In the genomic region with DNA sequence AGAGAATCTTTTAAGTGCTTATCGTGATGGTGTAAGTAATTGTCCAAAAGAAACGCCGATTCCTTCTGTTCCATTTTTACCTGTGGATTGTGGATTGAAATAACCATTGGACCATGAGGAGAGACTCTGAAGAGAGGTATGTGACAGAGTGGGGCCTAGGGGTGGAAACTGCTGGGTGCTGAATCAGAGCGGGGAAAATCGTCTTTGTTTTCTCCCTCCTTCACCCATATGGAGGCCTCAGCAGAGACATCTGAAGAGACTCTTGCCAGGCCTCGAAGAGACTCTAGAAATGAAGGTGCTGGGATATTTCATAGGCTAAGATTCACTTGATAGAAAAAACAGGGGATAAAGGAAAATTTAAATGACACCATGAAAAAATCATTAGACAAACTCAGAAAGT, we compare ENCODE assay signal across 17 cellular contexts.
A peak's percentile ranks its signal among the peaks of the same experiment; 100 is the strongest.
DNase-seq lines count a peak whose midpoint lies in the region; ATAC-seq, FAIRE-seq and TF ChIP-seq lines count a peak whose summit lies in the region.
"Had no signal": no experiment of that assay in that cellular context is flagged by ENCODE, and none has a peak within 500 bp of the region (broad histone marks: within the 10 kb centered on the region; RNA-seq: fewer than 3 reads in every experiment).

No MANE protein-coding gene starts in this region.

- peaks cover 5 to 21% (median 14%) of the 10 kb centered on the region in 5 donors for H3K9me3 Mint-ChIP-seq in CD8-positive, alpha-beta memory T cell

- no peak for ATAC-seq in GM18858 (IDR thresholded peaks at IDR 0.05; ENCODE audit: unreplicated experiment)
- ATAC-seq in gastrocnemius medialis = no peak

- H3K4me1 ChIP-seq in CD8-positive, alpha-beta memory T cell (ENCODE audit: insufficient read depth, low read length) = no peaks in the 10 kb centered on the region
- no peaks in the 10 kb centered on the region for H3K4me1 ChIP-seq in endocrine pancreas (ENCODE audit: control insufficient read depth, insufficient read depth, low read length)
- no peaks in the 10 kb centered on the region for H3K4me1 ChIP-seq in gastrocnemius medialis
- H3K4me1 ChIP-seq: Peyer's patch, SJSA1 had no signal

- H3K27ac ChIP-seq in CD8-positive, alpha-beta memory T cell (ENCODE audit: low read depth, low read length) = peak overlapping the region; percentile 4
- H3K27ac ChIP-seq in substantia nigra (ENCODE audit: low read depth, low read length, poor library complexity, severe bottlenecking) (no peak overlapping the region), gastrocnemius medialis (no peak overlapping the region)
- H3K27ac ChIP-seq: Peyer's patch, SJSA1 had no signal

- H3K4me3 ChIP-seq in CD8-positive, alpha-beta memory T cell (ENCODE audit: low read length) = no peak overlapping the region
- peak overlapping the region; percentile 1 for H3K4me3 ChIP-seq in endocrine pancreas (ENCODE audit: control insufficient read depth, insufficient read depth, low read length)
- H3K4me3 ChIP-seq in gastrocnemius medialis = no peak overlapping the region
- H3K4me3 ChIP-seq: SJSA1 had no signal

- H3K9me3 ChIP-seq in CD8-positive, alpha-beta memory T cell (ENCODE audit: low read length) = no peaks in the 10 kb centered on the region
- no peaks in the 10 kb centered on the region for H3K9me3 ChIP-seq in endocrine pancreas (ENCODE audit: control insufficient read depth, low read length)
- no peaks in the 10 kb centered on the region for H3K9me3 ChIP-seq in gastrocnemius medialis
- H3K9me3 ChIP-seq: Peyer's patch, SJSA1 had no signal

- no peaks in the 10 kb centered on the region for H3K27me3 Mint-ChIP-seq in CD8-positive, alpha-beta memory T cell

- H3K36me3 ChIP-seq in CD8-positive, alpha-beta memory T cell (ENCODE audit: insufficient read depth, low read length) = no peaks in the 10 kb centered on the region
- H3K36me3 ChIP-seq in endocrine pancreas (ENCODE audit: control insufficient read depth, insufficient read depth, low read length) (no peaks in the 10 kb centered on the region), gastrocnemius medialis (no peaks in the 10 kb centered on the region)
- H3K36me3 ChIP-seq: Peyer's patch, SJSA1 had no signal

- H3K27me3 ChIP-seq in CD8-positive, alpha-beta memory T cell (ENCODE audit: insufficient read depth, low read length, poor library complexity, severe bottlenecking) = no peaks in the 10 kb centered on the region
- no peaks in the 10 kb centered on the region for H3K27me3 ChIP-seq in endocrine pancreas (ENCODE audit: control insufficient read depth, insufficient read depth, low read length)
- no peaks in the 10 kb centered on the region for H3K27me3 ChIP-seq in gastrocnemius medialis
- H3K27me3 ChIP-seq: Peyer's patch, SJSA1 had no signal

- no peaks in the 10 kb centered on the region for H3K36me3 Mint-ChIP-seq in CD8-positive, alpha-beta memory T cell

- no peak for TF ChIP-seq POLR2A in gastrocnemius medialis (IDR thresholded peaks at IDR 0.05)

- intact Hi-C loops in gastrocnemius medialis (cut with DNase I; ENCODE audit: low total_unique reads) = no loop called here

- POLR2A ChIA-PET in CD8-positive, alpha-beta memory T cell (lab: Charles Lee) = no interaction called here

- FAIRE-seq in D721Med (lab: Jason Lieb, UNC) = peak; percentile 25

- no peak overlapping the region for H3K4me3 Mint-ChIP-seq in CD8-positive, alpha-beta memory T cell

- no peak overlapping the region for H3K27ac Mint-ChIP-seq in CD8-positive, alpha-beta memory T cell

- no peak for TF ChIP-seq CTCF in D721Med (IDR thresholded peaks at IDR 0.05; ENCODE audit: insufficient read depth, missing control alignments)
- no peak for TF ChIP-seq CTCF in gastrocnemius medialis (IDR thresholded peaks at IDR 0.05 in 4 of 5, conservative IDR thresholded peaks at IDR 0.05 in 1 of 5)

- CTCF ChIA-PET in CD8-positive, alpha-beta memory T cell (lab: Charles Lee) = no interaction called here

- H3K4me1 Mint-ChIP-seq in CD8-positive, alpha-beta memory T cell = no peaks in the 10 kb centered on the region

- no peak for DNase-seq in CD8-positive, alpha-beta memory T cell
- no peak for DNase-seq in D721Med (ENCODE audit: insufficient read length, low spot score)
- DNase-seq in NCI-H460 (ENCODE audit: extremely low read depth, low read depth) = peak; percentile 3
- DNase-seq in substantia nigra (lab: John Stamatoyannopoulos, UW) = no peak
- DNase-seq in gastrocnemius medialis = no peak
- DNase-seq: ACHN, AML-193, DMS53, KG1, NCI-H1417, NCI-H1930, NCI-H2171, NCI-H526 treated with DMSO at 0.1 percent for 48 hours, Peyer's patch had no signal

- H3K9ac ChIP-seq in endocrine pancreas (ENCODE audit: control insufficient read depth, insufficient read depth, low read length) = no peak overlapping the region

- in situ Hi-C loops in gastrocnemius medialis (cut with MboI; ENCODE audit: low sequenced_read_pairs in 4 of 4) = no loop called here
